17 cellular contexts compared by ENCODE assay signal in genomic region chr19:45938733-45939319, GRCh38. TPM values are rescaled to one million over a fixed set of nuclear protein-coding genes. Genes with fewer than 3 reads are reported as not detected.
DNase-seq lines count a peak whose midpoint lies in the region; ATAC-seq lines count a peak whose summit lies in the region.
"Had no signal": no experiment of that assay in that cellular context is flagged by ENCODE, and none has a peak within 500 bp of the region (broad histone marks: within the 10 kb centered on the region; RNA-seq: fewer than 3 reads in every experiment).

No MANE protein-coding gene starts in this region.

- peak; percentile 12 for ATAC-seq in esophagus mucosa
- ATAC-seq in HG03457 (IDR thresholded peaks at IDR 0.05; ENCODE audit: unreplicated experiment), result no peak

- DNase-seq in RKO (ENCODE audit: low spot score), result peak; percentile 50
- no peak for DNase-seq in SW 1271 (lab: John Stamatoyannopoulos, UW)
- DNase-seq: effector memory CD4-positive, alpha-beta T cell; Kasumi-1; kidney; NCI-H1048; NCI-H187 treated with DMSO at 0.1 percent for 48 hours; NCI-H748 treated with DMSO at 0.1 percent for 48 hours; occipital lobe; OCI-M1; retina; SHP77; stimulated activated CD4-positive, alpha-beta T cell treated with anti-CD3 and anti-CD28 coated beads, Interleukin-12 subunit alpha, Interleukin-12 subunit beta, amount 100 ng/mL, for 4 hours; upper lobe of left lung had no signal

RNA-seq across cellular contexts. Expression of gene NANOS2, which starts 24.2 kb away (rescaled TPM):
- not detected for total RNA-seq in esophagus mucosa
- total RNA-seq: HT-29, kidney, occipital lobe, upper lobe of left lung had no signal

RNA-seq across cellular contexts. Expression of gene NOVA2, which starts 34.8 kb away (rescaled TPM):
- total RNA-seq in esophagus mucosa, result 0.40 TPM
- total RNA-seq: HT-29 had no signal

RNA-seq across cellular contexts. Expression of gene MYPOP, which starts 36.4 kb away (rescaled TPM):
- total RNA-seq in esophagus mucosa, result 3.7 TPM

RNA-seq across cellular contexts. Expression of gene IRF2BP1, which starts 52.9 kb away (rescaled TPM):
- total RNA-seq in esophagus mucosa, result 10.0 TPM

RNA-seq across cellular contexts. Expression of gene CCDC61, which starts 56.4 kb away (rescaled TPM):
- total RNA-seq in esophagus mucosa, result 9.1 TPM
